Comparison of ENCODE assay signal across 21 cellular contexts in the genomic region with DNA sequence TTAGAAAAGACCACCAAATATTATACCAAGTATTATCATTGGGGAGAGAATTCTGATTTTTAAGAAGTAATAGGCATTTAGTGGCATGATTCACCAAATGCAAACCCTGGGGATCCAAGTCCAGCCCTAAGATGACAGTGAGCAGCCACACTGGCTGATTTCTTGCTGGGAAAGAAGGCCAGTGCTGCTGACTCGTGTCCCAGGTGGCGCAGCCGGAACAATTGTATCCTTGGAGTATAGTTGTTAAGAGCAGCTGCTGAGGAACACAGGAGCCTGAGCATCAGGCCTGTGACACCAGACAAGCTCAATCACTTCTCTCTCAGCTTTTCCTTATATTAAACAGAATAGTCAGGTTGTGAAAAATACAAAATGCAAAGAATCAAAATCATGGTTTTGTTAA. TPM values are rescaled to one million over a fixed set of nuclear protein-coding genes. Genes with fewer than 3 reads are reported as not detected.
DNase-seq lines count a peak whose midpoint lies in the region; TF ChIP-seq lines count a peak whose summit lies in the region.
"Had no signal": no experiment of that assay in that cellular context is flagged by ENCODE, and none has a peak within 500 bp of the region (broad histone marks: within the 10 kb centered on the region; RNA-seq: fewer than 3 reads in every experiment).

No MANE protein-coding gene starts in this region.

- H3K79me2 ChIP-seq in SK-N-SH (ENCODE audit: insufficient read depth) = no peaks in the 10 kb centered on the region
- H3K79me2 ChIP-seq in smooth muscle cell (ENCODE audit: low read depth) = no peaks in the 10 kb centered on the region

- intact Hi-C loops in A673 (cut with micrococcal nuclease; ENCODE audit: unreplicated experiment) = no loop called here

- no peak overlapping the region for H3K9ac ChIP-seq in SK-N-SH
- no peak overlapping the region for H3K9ac ChIP-seq in smooth muscle cell (ENCODE audit: low read depth)

- H3K4me3 ChIP-seq in A673 (ENCODE audit: low read depth, low read length, poor library complexity, severe bottlenecking) (no peak overlapping the region), SK-N-SH (ENCODE audit: low read depth in 2 of 2, low read length in 1 of 2) (no peak overlapping the region), smooth muscle cell (no peak overlapping the region)

- no peak overlapping the region for H3K4me3 Mint-ChIP-seq in glutamatergic neuron (ENCODE audit: unreplicated experiment)
- H3K4me3 Mint-ChIP-seq: CD8-positive, alpha-beta T cell had no signal

- peaks cover 1% of the 10 kb centered on the region for H3K9me3 Mint-ChIP-seq in glutamatergic neuron (ENCODE audit: unreplicated experiment)

- no peaks in the 10 kb centered on the region for H3F3A ChIP-seq in SK-N-SH (replicated peaks; ENCODE audit: insufficient read depth)
- no peaks in the 10 kb centered on the region for H3F3A ChIP-seq in smooth muscle cell (ENCODE audit: low read depth)

- H3K4me1 Mint-ChIP-seq in glutamatergic neuron (ENCODE audit: low read depth, unreplicated experiment) = peaks cover 7% of the 10 kb centered on the region

- no peak overlapping the region for H2AFZ ChIP-seq in SK-N-SH (ENCODE audit: low read depth)
- no peak overlapping the region for H2AFZ ChIP-seq in smooth muscle cell (ENCODE audit: low read depth)

- H4K20me1 ChIP-seq in SK-N-SH (ENCODE audit: insufficient read depth) (no peaks in the 10 kb centered on the region), smooth muscle cell (ENCODE audit: low read depth) (no peaks in the 10 kb centered on the region)

- TF ChIP-seq RAD21 in SK-N-SH (IDR thresholded peaks at IDR 0.05; ENCODE audit: low read length) = no peak

- no peak for TF ChIP-seq CTCF in A673 (conservative IDR thresholded peaks at IDR 0.05; ENCODE audit: low read depth, low read length)
- no peak for TF ChIP-seq CTCF in glutamatergic neuron (IDR thresholded peaks at IDR 0.05; ENCODE audit: partially characterized antibody, unreplicated experiment)
- TF ChIP-seq CTCF in SK-N-SH (IDR thresholded peaks at IDR 0.05) = no peak
- no peak for TF ChIP-seq CTCF in smooth muscle cell (IDR thresholded peaks at IDR 0.05; ENCODE audit: borderline replicate concordance, insufficient read depth, poor library complexity, severe bottlenecking)

- H3K4me1 ChIP-seq in A673 (ENCODE audit: insufficient read depth, low read length, poor library complexity, severe bottlenecking) = no peaks in the 10 kb centered on the region
- no peaks in the 10 kb centered on the region; a peak in 1 of 4 replicates for H3K4me1 ChIP-seq in SK-N-SH (ENCODE audit: control insufficient read depth in 1 of 2, insufficient read depth in 2 of 2, low read depth in 1 of 2, low read length in 1 of 2)
- H3K4me1 ChIP-seq in smooth muscle cell (ENCODE audit: low read depth) = no peaks in the 10 kb centered on the region
- H3K4me1 ChIP-seq: Caco-2 had no signal

- WGBS in SK-N-SH (ENCODE audit: low lambda C conversion rate) = 95% methylated on average over 3 of the region's 3 CpGs
- 71% methylated on average over 3 of the region's 3 CpGs for WGBS in smooth muscle cell (ENCODE audit: low lambda C conversion rate)

- H3K9me2 ChIP-seq in SK-N-SH = no peaks in the 10 kb centered on the region

- H3K4me2 ChIP-seq in SK-N-SH (no peak overlapping the region), smooth muscle cell (no peak overlapping the region)

- CTCF ChIA-PET in A673 (lab: Charles Lee) (no interaction called here), SK-N-SH (lab: Yijun Ruan, JAX) (no interaction called here)

- H3K27ac Mint-ChIP-seq in glutamatergic neuron (ENCODE audit: unreplicated experiment) = peak overlapping the region; percentile 84
- H3K27ac Mint-ChIP-seq: CD8-positive, alpha-beta T cell had no signal

- no TSS peak for BruUV-seq in A673 (replicated peaks; lab: Mats Ljungman, UMichigan)

- no peaks in the 10 kb centered on the region for H3K36me3 ChIP-seq in A673 (ENCODE audit: insufficient read depth, low read length, poor library complexity, severe bottlenecking)
- no peaks in the 10 kb centered on the region for H3K36me3 ChIP-seq in SK-N-SH (replicated peaks in 1 of 2; ENCODE audit: control insufficient read depth in 1 of 2, insufficient read depth in 2 of 2, low read length in 1 of 2)
- no peaks in the 10 kb centered on the region for H3K36me3 ChIP-seq in smooth muscle cell (ENCODE audit: low read depth)

- H3K27me3 ChIP-seq in A673 (replicated peaks; ENCODE audit: insufficient read depth, low read depth, low read length, poor library complexity) (no peaks in the 10 kb centered on the region), SK-N-SH (ENCODE audit: insufficient read depth) (no peaks in the 10 kb centered on the region), smooth muscle cell (ENCODE audit: low read depth) (no peaks in the 10 kb centered on the region)

- no peak overlapping the region for H3K27ac ChIP-seq in A673 (ENCODE audit: low read depth, low read length, poor library complexity, severe bottlenecking)
- no peak overlapping the region for H3K27ac ChIP-seq in SK-N-SH (ENCODE audit: low read depth in 2 of 2, low read length in 1 of 2)
- H3K27ac ChIP-seq in smooth muscle cell (ENCODE audit: low read depth) = no peak overlapping the region

- H3K9me3 ChIP-seq in A673 (ENCODE audit: low read depth, low read length, poor library complexity, severe bottlenecking) (no peaks in the 10 kb centered on the region), SK-N-SH (no peaks in the 10 kb centered on the region), smooth muscle cell (replicated peaks; ENCODE audit: low read depth) (no peaks in the 10 kb centered on the region)
- H3K9me3 ChIP-seq: Caco-2 had no signal

- no peaks in the 10 kb centered on the region for H3K27me3 Mint-ChIP-seq in glutamatergic neuron (ENCODE audit: unreplicated experiment)

- DNase-seq in A673 (ENCODE audit: low spot score) (peak; percentile 17), NCI-H69 (lab: John Stamatoyannopoulos, UW) (peak; percentile 21), glutamatergic neuron (peak; percentile 56), renal cortical epithelial cell (ENCODE audit: low read depth) (peak; percentile 9), NCI-H1694 (lab: John Stamatoyannopoulos, UW) (no peak), SK-N-SH (no peak), smooth muscle cell (lab: John Stamatoyannopoulos, UW; ENCODE audit: unreplicated experiment) (no peak)
- DNase-seq: AML-193; CD8-positive, alpha-beta T cell; DMS 273 treated with DMSO at 0.1 percent for 48 hours; DND-41; Karpas-422; NCI-H1105; NCI-H1436 treated with DMSO at 0.1 percent for 48 hours; NCI-H2029; NCI-H524; NCI-H774; SIG-M5 had no signal

- no peaks in the 10 kb centered on the region for H3K36me3 Mint-ChIP-seq in glutamatergic neuron (ENCODE audit: unreplicated experiment)
- H3K36me3 Mint-ChIP-seq: CD8-positive, alpha-beta T cell had no signal

- POLR2A ChIA-PET in A673 (lab: Charles Lee; ENCODE audit: low non-redundant PET) = no interaction called here
- POLR2A ChIA-PET in SK-N-SH (lab: Yijun Ruan, JAX) = no interaction called here

- TF ChIP-seq EP300 in SK-N-SH (IDR thresholded peaks at IDR 0.05; ENCODE audit: borderline replicate concordance in 1 of 2, low read depth in 1 of 2, low read length in 1 of 2) = no peak

TF ChIP-seq in SK-N-SH, 30 proteins besides CTCF, POLR2A, EP300 and RAD21:
- TF ChIP-seq MXI1 (IDR thresholded peaks at IDR 0.05; ENCODE audit: low read depth, low read length) (no peak), GATA2 (CRISPR knock-in tag; IDR thresholded peaks at IDR 0.05) (no peak), EZH2phosphoT487 (IDR thresholded peaks at IDR 0.05; ENCODE audit: borderline replicate concordance, low read depth) (no peak), TAF1 (IDR thresholded peaks at IDR 0.05; ENCODE audit: borderline replicate concordance, low read depth, low read length) (no peak), SIN3A (IDR thresholded peaks at IDR 0.05; ENCODE audit: borderline replicate concordance, low read depth, low read length) (no peak), MEF2A (IDR thresholded peaks at IDR 0.05; ENCODE audit: borderline replicate concordance, low read depth) (no peak), POLR2AphosphoS5 (IDR thresholded peaks at IDR 0.05; ENCODE audit: low read depth, low read length) (no peak), RXRA (IDR thresholded peaks at IDR 0.05; ENCODE audit: borderline replicate concordance, low read depth) (no peak), YY1 (IDR thresholded peaks at IDR 0.05; ENCODE audit: low read depth) (no peak), RCOR1 (IDR thresholded peaks at IDR 0.05; ENCODE audit: low read length) (no peak), GABPA (IDR thresholded peaks at IDR 0.05; ENCODE audit: low read depth) (no peak), SMC3 (IDR thresholded peaks at IDR 0.05; ENCODE audit: low read depth, low read length) (no peak), ELF1 (IDR thresholded peaks at IDR 0.05) (no peak)
- TF ChIP-seq, protein P1, sequence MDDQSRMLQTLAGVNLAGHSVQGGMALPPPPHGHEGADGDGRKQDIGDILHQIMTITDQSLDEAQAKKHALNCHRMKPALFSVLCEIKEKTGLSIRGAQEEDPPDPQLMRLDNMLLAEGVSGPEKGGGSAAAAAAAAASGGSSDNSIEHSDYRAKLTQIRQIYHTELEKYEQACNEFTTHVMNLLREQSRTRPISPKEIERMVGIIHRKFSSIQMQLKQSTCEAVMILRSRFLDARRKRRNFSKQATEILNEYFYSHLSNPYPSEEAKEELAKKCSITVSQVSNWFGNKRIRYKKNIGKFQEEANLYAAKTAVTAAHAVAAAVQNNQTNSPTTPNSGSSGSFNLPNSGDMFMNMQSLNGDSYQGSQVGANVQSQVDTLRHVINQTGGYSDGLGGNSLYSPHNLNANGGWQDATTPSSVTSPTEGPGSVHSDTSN (IDR thresholded peaks at IDR 0.05) = no peak
- TF ChIP-seq, protein P2, sequence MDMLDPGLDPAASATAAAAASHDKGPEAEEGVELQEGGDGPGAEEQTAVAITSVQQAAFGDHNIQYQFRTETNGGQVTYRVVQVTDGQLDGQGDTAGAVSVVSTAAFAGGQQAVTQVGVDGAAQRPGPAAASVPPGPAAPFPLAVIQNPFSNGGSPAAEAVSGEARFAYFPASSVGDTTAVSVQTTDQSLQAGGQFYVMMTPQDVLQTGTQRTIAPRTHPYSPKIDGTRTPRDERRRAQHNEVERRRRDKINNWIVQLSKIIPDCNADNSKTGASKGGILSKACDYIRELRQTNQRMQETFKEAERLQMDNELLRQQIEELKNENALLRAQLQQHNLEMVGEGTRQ (IDR thresholded peaks at IDR 0.05; ENCODE audit: borderline replicate concordance, low read depth, low read length) = no peak

RNA-seq across cellular contexts. Expression of a gene that starts 48.5 kb away (rescaled TPM):
- total RNA-seq in A673 (2021) (9.9 and 11.0 TPM in 2 replicates), glutamatergic neuron (ENCODE audit: unreplicated experiment) (28.7 TPM), renal cortical epithelial cell (0.17 and 4.3 TPM in 2 replicates), smooth muscle cell (1.1 and 2.9 TPM in 2 replicates)
- polyA plus RNA-seq in SK-N-SH (2012; rRNA removed) (0.19 and 0.28 TPM in 2 replicates), smooth muscle cell (0.08 and 1.2 TPM in 2 replicates)
- polyA plus RNA-seq in SK-N-SH (2012; cell fraction: cytosol; rRNA removed) = 0.41 and 0.66 TPM in 2 replicates
- 0.31 and 0.51 TPM in 2 replicates for polyA plus RNA-seq in SK-N-SH (2012; cell fraction: nucleus; rRNA removed)
- total RNA-seq: Caco-2; CD8-positive, alpha-beta T cell; HT-29 had no signal
- polyA plus RNA-seq: HepG2 had no signal

Comparison
In these comparisons a context has a peak if more than half of its experiments do, and no peak if none do; other contexts are left out.
1. DNase-seq: peak in A673 (single experiment), NCI-H69 (single experiment), glutamatergic neuron (single experiment) and renal cortical epithelial cell (single experiment); none in NCI-H1694 (single experiment), SK-N-SH (single experiment) and smooth muscle cell (single experiment).